18 cellular contexts compared by ENCODE assay signal in genomic region chrX:131975851-131976250, GRCh38.
"Had no signal": no experiment of that assay in that cellular context is flagged by ENCODE, and none has a peak within 500 bp of the region (broad histone marks: within the 10 kb centered on the region; RNA-seq: fewer than 3 reads in every experiment).

No MANE protein-coding gene starts in this region.

- H3K27me3 Mint-ChIP-seq: dendritic cell treated with granulocyte-macrophage colony-stimulating factor and Interleukin-4, amounts not matched to agents 40 ng/mL and 50 ng/mL, for 4 days; effector memory CD8-positive, alpha-beta T cell; naive thymus-derived CD4-positive, alpha-beta T cell; type B pancreatic cell had no signal

- DNase-seq: effector memory CD8-positive, alpha-beta T cell; foreskin keratinocyte; left colon; left ventricle myocardium superior; naive thymus-derived CD4-positive, alpha-beta T cell; nephron progenitor cell; right lobe of liver; stimulated activated naive CD4-positive, alpha-beta T cell; stomach; substantia nigra had no signal

- H2AFZ ChIP-seq: parathyroid adenoma had no signal

- H3K9ac ChIP-seq: parathyroid adenoma had no signal

- H3K4me1 ChIP-seq: esophagus muscularis mucosa, foreskin keratinocyte, parathyroid adenoma, prostate gland, right lobe of liver, stomach had no signal

- H3K4me3 Mint-ChIP-seq: dendritic cell treated with granulocyte-macrophage colony-stimulating factor and Interleukin-4, amounts not matched to agents 40 ng/mL and 50 ng/mL, for 4 days; effector memory CD8-positive, alpha-beta T cell; naive thymus-derived CD4-positive, alpha-beta T cell; nephron progenitor cell; type B pancreatic cell had no signal

- H3K27ac Mint-ChIP-seq: dendritic cell treated with granulocyte-macrophage colony-stimulating factor and Interleukin-4, amounts not matched to agents 40 ng/mL and 50 ng/mL, for 4 days; effector memory CD8-positive, alpha-beta T cell; naive thymus-derived CD4-positive, alpha-beta T cell; nephron progenitor cell; type B pancreatic cell had no signal

- H3K36me3 Mint-ChIP-seq: type B pancreatic cell had no signal

- H3K4me1 Mint-ChIP-seq: nephron progenitor cell had no signal

- H3K79me2 ChIP-seq: parathyroid adenoma had no signal

- H3K36me3 ChIP-seq: esophagus muscularis mucosa, prostate gland, right lobe of liver, stomach had no signal

- H3K9me3 Mint-ChIP-seq: dendritic cell treated with granulocyte-macrophage colony-stimulating factor and Interleukin-4, amounts not matched to agents 40 ng/mL and 50 ng/mL, for 4 days; effector memory CD8-positive, alpha-beta T cell; naive thymus-derived CD4-positive, alpha-beta T cell; nephron progenitor cell; type B pancreatic cell had no signal

- H3K9me3 ChIP-seq: esophagus muscularis mucosa, prostate gland, right lobe of liver, stomach had no signal

- H3K27ac ChIP-seq: epithelial cell of prostate, esophagus muscularis mucosa, foreskin keratinocyte, parathyroid adenoma, prostate gland, right lobe of liver, stomach had no signal

- H3K4me3 ChIP-seq: esophagus muscularis mucosa, lung, prostate gland, right lobe of liver, stomach had no signal

- FAIRE-seq: urothelium cell line had no signal

- H3K27me3 ChIP-seq: esophagus muscularis mucosa, foreskin keratinocyte, right lobe of liver, stomach had no signal
